In genomic region chr6:41920921-41921711, GRCh38 we compare ENCODE assay signal across 8 cellular contexts. TPM values are rescaled to one million over a fixed set of nuclear protein-coding genes. Genes with fewer than 3 reads are reported as not detected.
DNase-seq lines count a peak whose midpoint lies in the region; ATAC-seq and TF ChIP-seq lines count a peak whose summit lies in the region.

A gene with protein sequence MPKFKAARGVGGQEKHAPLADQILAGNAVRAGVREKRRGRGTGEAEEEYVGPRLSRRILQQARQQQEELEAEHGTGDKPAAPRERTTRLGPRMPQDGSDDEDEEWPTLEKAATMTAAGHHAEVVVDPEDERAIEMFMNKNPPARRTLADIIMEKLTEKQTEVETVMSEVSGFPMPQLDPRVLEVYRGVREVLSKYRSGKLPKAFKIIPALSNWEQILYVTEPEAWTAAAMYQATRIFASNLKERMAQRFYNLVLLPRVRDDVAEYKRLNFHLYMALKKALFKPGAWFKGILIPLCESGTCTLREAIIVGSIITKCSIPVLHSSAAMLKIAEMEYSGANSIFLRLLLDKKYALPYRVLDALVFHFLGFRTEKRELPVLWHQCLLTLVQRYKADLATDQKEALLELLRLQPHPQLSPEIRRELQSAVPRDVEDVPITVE (plus strand): TSS chr6:41921499. CDS start chr6:41921563, 64 bp downstream.
A gene with protein sequence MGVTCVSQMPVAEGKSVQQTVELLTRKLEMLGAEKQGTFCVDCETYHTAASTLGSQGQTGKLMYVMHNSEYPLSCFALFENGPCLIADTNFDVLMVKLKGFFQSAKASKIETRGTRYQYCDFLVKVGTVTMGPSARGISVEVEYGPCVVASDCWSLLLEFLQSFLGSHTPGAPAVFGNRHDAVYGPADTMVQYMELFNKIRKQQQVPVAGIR (minus strand): TSS chr6:41921139. CDS start chr6:41921018, 121 bp downstream.

- H3K4me1 Mint-ChIP-seq in T-helper 17 cell: peaks cover 47% of the 10 kb centered on the region

- no peaks in the 10 kb centered on the region for H3K27me3 ChIP-seq in right atrium auricular region
- no peaks in the 10 kb centered on the region for H3K27me3 ChIP-seq in vagina

- ATAC-seq in GM18498 (IDR thresholded peaks at IDR 0.05; ENCODE audit: unreplicated experiment) (peak; percentile 92), HG02938 (IDR thresholded peaks at IDR 0.05; ENCODE audit: unreplicated experiment) (peak; percentile 85), T-helper 17 cell (peak; percentile 90)

- H3K27ac ChIP-seq in angular gyrus (ENCODE audit: low read depth, low read length) (peak within 1 kb of the TSS; percentile 100), right atrium auricular region (peak within 1 kb of the TSS; percentile 97 to 98), vagina (peak within 1 kb of the TSS; percentile 90)

- TF ChIP-seq POLR2A in vagina (IDR thresholded peaks at IDR 0.05): peak in 1 of 2 donors; percentile 63

- peak within 1 kb of the TSS; percentile 99 for H3K27ac Mint-ChIP-seq in T-helper 17 cell

- H3K36me3 ChIP-seq in right atrium auricular region: peaks cover 2% of the 10 kb centered on the region
- H3K36me3 ChIP-seq in vagina: peaks cover 0 to 4% of the 10 kb centered on the region in 2 donors

- H3K27me3 Mint-ChIP-seq in T-helper 17 cell: no peaks in the 10 kb centered on the region

- peaks cover 9% of the 10 kb centered on the region for H3K36me3 Mint-ChIP-seq in T-helper 17 cell (ENCODE audit: low read depth)

- H3K4me1 ChIP-seq in right atrium auricular region: peaks cover 0 to 42% of the 10 kb centered on the region in 2 donors
- peaks cover 49% of the 10 kb centered on the region for H3K4me1 ChIP-seq in vagina

- H3K4me3 ChIP-seq in right atrium auricular region (peak within 1 kb of the TSS; percentile 69 to 86), vagina (peak within 1 kb of the TSS; percentile 86 to 97)

- DNase-seq in NCI-H1694 treated with DMSO at 0.1 percent for 48 hours (lab: John Stamatoyannopoulos, UW) (peak; percentile 86), T-helper 17 cell (peak; percentile 87 to 95 (median 91)), right atrium auricular region (ENCODE audit: low spot score) (peak; percentile 93), pulmonary artery endothelial cell (ENCODE audit: low read depth, low spot score) (peak; percentile 85), vagina (ENCODE audit: extremely low spot score in 2 of 2) (peak in 1 of 2 donors; percentile 94)

- intact Hi-C loops in vagina (cut with DNase I): loop anchor here (2.0 kb wide), 1 partner anchor 134 kb away; the partner anchor contains the start of gene TOMM6

- peak within 1 kb of the TSS; percentile 99 for H3K4me3 Mint-ChIP-seq in T-helper 17 cell

- H3K9me3 ChIP-seq in T-helper 17 cell (ENCODE audit: control insufficient read depth, low read length, poor library complexity, severe bottlenecking) (no peaks in the 10 kb centered on the region), right atrium auricular region (no peaks in the 10 kb centered on the region), vagina (no peaks in the 10 kb centered on the region)

- peak; percentile 93 to 99 for TF ChIP-seq CTCF in right atrium auricular region (IDR thresholded peaks at IDR 0.05)
- peak; percentile 72 to 100 (median 95) for TF ChIP-seq CTCF in vagina (IDR thresholded peaks at IDR 0.05)

RNA-seq across cellular contexts. Expression of the first gene that starts in this region (rescaled TPM):
- 1 to 10 TPM; 2.8 to 3.8 TPM for total RNA-seq in T-helper 17 cell
- total RNA-seq in right atrium auricular region: 1 to 10 TPM; 3.0 to 7.6 TPM
- total RNA-seq in pulmonary artery endothelial cell: 30.6 and 32.7 TPM in 2 replicates
- 16.0 TPM for total RNA-seq in vagina

RNA-seq across cellular contexts. Expression of the second gene that starts in this region (rescaled TPM):
- 1 to 10 TPM; 3.6 to 3.9 TPM for total RNA-seq in T-helper 17 cell
- 1 to 10 TPM; 8.6 to 8.8 TPM for total RNA-seq in right atrium auricular region
- total RNA-seq in pulmonary artery endothelial cell: 31.0 and 50.1 TPM in 2 replicates
- total RNA-seq in vagina: 9.6 TPM
